Comparison of ENCODE assay signal across 1 cellular context in the genomic region with DNA sequence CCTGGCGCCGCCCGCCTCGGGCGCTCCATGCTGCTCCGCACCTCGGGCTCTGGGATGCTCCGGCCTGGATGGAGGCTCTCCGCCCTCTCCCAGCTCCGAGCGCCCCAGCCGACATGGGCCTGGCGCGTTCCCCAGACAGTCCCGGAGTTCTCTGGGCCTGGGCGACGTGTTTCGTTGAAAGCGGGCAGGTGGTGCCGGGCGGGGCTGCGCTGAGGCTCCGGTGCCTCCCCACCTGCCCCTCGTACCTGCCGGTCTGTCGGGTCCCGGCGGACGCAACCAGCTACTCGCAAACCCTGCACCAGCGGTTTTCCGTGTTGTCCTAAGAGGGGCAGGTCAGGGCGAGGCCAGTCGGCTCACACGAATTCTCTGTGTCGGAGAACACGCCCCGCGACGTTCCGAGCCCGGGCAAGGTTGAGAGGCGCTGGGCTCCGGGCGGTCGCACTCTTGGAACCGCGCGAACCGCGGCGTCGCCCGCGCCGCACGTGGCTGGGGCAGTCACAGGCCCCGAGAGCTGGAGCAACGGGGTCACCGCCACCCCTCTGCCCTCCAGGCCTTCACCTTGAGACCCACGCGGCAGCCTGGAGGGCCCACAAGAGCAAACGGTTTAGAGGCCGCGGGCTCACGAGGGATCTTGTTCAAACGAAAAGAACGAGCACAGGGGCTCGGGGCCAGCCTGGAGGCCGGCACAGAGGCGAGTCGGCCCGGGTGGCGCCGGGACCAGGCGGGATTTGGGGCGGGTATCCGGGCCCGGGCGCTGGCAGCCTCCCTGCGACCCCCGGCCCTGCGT.
TF ChIP-seq lines count a peak whose summit lies in the region.

No MANE protein-coding gene starts in this region.

TF ChIP-seq in SK-N-SH treated with all-trans-retinoic acid at 6 μM for 48 hours, 23 proteins besides CTCF, POLR2A, EP300 and RAD21 (continued from another document):
- TF ChIP-seq, protein P1, sequence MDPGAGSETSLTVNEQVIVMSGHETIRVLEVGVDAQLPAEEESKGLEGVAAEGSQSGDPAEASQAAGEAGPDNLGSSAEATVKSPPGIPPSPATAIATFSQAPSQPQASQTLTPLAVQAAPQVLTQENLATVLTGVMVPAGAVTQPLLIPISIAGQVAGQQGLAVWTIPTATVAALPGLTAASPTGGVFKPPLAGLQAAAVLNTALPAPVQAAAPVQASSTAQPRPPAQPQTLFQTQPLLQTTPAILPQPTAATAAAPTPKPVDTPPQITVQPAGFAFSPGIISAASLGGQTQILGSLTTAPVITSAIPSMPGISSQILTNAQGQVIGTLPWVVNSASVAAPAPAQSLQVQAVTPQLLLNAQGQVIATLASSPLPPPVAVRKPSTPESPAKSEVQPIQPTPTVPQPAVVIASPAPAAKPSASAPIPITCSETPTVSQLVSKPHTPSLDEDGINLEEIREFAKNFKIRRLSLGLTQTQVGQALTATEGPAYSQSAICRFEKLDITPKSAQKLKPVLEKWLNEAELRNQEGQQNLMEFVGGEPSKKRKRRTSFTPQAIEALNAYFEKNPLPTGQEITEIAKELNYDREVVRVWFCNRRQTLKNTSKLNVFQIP (CRISPR knock-in tag; IDR thresholded peaks at IDR 0.05; ENCODE audit: borderline replicate concordance, low read depth), result no peak
- TF ChIP-seq, protein P2, sequence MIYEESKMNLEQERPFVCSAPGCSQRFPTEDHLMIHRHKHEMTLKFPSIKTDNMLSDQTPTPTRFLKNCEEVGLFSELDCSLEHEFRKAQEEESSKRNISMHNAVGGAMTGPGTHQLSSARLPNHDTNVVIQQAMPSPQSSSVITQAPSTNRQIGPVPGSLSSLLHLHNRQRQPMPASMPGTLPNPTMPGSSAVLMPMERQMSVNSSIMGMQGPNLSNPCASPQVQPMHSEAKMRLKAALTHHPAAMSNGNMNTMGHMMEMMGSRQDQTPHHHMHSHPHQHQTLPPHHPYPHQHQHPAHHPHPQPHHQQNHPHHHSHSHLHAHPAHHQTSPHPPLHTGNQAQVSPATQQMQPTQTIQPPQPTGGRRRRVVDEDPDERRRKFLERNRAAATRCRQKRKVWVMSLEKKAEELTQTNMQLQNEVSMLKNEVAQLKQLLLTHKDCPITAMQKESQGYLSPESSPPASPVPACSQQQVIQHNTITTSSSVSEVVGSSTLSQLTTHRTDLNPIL (CRISPR knock-in tag; IDR thresholded peaks at IDR 0.05; ENCODE audit: low read depth), result no peak
- TF ChIP-seq CSDC2 (CRISPR knock-in tag; IDR thresholded peaks at IDR 0.05), result no peak
